In the genomic region with DNA sequence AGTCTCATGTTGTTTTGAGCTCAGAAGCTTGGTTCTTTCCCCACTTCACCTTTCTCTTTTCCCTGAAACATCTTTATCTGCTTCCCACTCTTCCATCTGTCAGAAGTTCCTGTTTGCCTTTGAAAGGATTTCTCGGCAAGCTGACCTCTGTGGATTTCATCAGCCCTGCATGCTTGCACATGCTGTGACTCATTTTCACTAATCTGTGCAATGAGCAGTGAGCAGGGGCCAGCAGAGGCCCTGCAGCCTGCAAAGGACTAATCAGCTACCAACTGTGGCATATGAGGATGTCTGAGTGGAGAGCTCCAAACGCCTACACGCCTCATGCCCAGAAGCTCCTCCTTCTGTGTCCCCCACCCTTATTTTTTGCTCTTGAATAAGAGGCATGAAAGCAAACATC, we compare ENCODE assay signal across 10 cellular contexts.
DNase-seq lines count a peak whose midpoint lies in the region; ATAC-seq, FAIRE-seq and TF ChIP-seq lines count a peak whose summit lies in the region.
"Had no signal": no experiment of that assay in that cellular context is flagged by ENCODE, and none has a peak within 500 bp of the region (broad histone marks: within the 10 kb centered on the region; RNA-seq: fewer than 3 reads in every experiment).

No MANE protein-coding gene starts in this region.

- H3K79me2 ChIP-seq in ACC112 (ENCODE audit: control insufficient read depth, insufficient read depth, low read length, unreplicated experiment) = no peaks in the 10 kb centered on the region

- H3K4me1 ChIP-seq in ACC112 (ENCODE audit: control insufficient read depth, insufficient read depth, low read length, unreplicated experiment) = peaks cover 11% of the 10 kb centered on the region
- H3K4me1 ChIP-seq: right lobe of liver had no signal

- no peak for FAIRE-seq in GM12891 (lab: Jason Lieb, UNC)

- no peak for TF ChIP-seq POLR2A in GM12891 (IDR thresholded peaks at IDR 0.05; ENCODE audit: low read depth, low read length)

- no peak for TF ChIP-seq CTCF in brain microvascular endothelial cell (IDR thresholded peaks at IDR 0.05; ENCODE audit: low read depth, low read length, missing control alignments)

- H3K27ac ChIP-seq in ACC112 (ENCODE audit: low read depth, low read length) (peak overlapping the region; percentile 37; the same call in 1 of the 2 replicates), brain microvascular endothelial cell (peak overlapping the region; percentile 63)
- H3K27ac ChIP-seq: right lobe of liver, tibial artery had no signal

- DNase-seq in M059J (ENCODE audit: low read depth) (peak; percentile 57), brain microvascular endothelial cell (peak; percentile 94), inferior parietal cortex (ENCODE audit: extremely low spot score) (peak; percentile 42), GM12891 (ENCODE audit: insufficient read length, low spot score) (no peak), KBM-7 (no peak)
- no peak for DNase-seq in activated T-cell treated with anti-CD3 and anti-CD28 coated beads, Interleukin-2, amount 50 U/mL, for 48 hours
- DNase-seq: right lobe of liver had no signal

- no peak overlapping the region for H2AFZ ChIP-seq in ACC112 (ENCODE audit: low read length, unreplicated experiment)

- peak overlapping the region; percentile 47; the same call in 1 of the 2 replicates for H3K4me3 ChIP-seq in ACC112 (ENCODE audit: low read depth, low read length)
- H3K4me3 ChIP-seq in brain microvascular endothelial cell (ENCODE audit: low read depth, low read length) = no peak overlapping the region
- H3K4me3 ChIP-seq: right lobe of liver, tibial artery had no signal

- in situ Hi-C loops in brain microvascular endothelial cell (cut with HindIII; ENCODE audit: low pct_ligation_motif_present, low sequenced_read_pairs) = no loop called here
- in situ Hi-C loops in KBM-7 (cut with MboI; ENCODE audit: low pct_unique_long_range_greater_than_20kb, low sequenced_read_pairs) = no loop called here

- peaks cover 5% of the 10 kb centered on the region; the same call in 1 of the 2 replicates for H3K27me3 ChIP-seq in ACC112 (ENCODE audit: insufficient read depth, low read length)
- no peaks in the 10 kb centered on the region for H3K27me3 ChIP-seq in brain microvascular endothelial cell (replicated peaks)
- H3K27me3 ChIP-seq: right lobe of liver, tibial artery had no signal

- no peak for ATAC-seq in GM18519 (IDR thresholded peaks at IDR 0.05; ENCODE audit: low FRiP score, unreplicated experiment)

- H3K36me3 ChIP-seq in ACC112 (ENCODE audit: insufficient read depth, low read length) (no peaks in the 10 kb centered on the region), brain microvascular endothelial cell (replicated peaks) (no peaks in the 10 kb centered on the region)
- H3K36me3 ChIP-seq: right lobe of liver, tibial artery had no signal

TF ChIP-seq in GM12891, 5 proteins besides CTCF, POLR2A, EP300 and RAD21:
- TF ChIP-seq PAX5 (IDR thresholded peaks at IDR 0.05; ENCODE audit: insufficient read depth, low read length, severe bottlenecking) (no peak), TAF1 (IDR thresholded peaks at IDR 0.05; ENCODE audit: low read depth, low read length) (no peak), POU2F2 (IDR thresholded peaks at IDR 0.05; ENCODE audit: low read depth, low read length) (no peak), SPI1 (IDR thresholded peaks at IDR 0.05; ENCODE audit: low read depth, low read length) (no peak), POLR2AphosphoS5 (IDR thresholded peaks at IDR 0.05; ENCODE audit: low read depth, low read length) (no peak)

Comparison
In these comparisons a context has a peak if more than half of its experiments do, and no peak if none do; other contexts are left out.
1. DNase-seq: peak in M059J (single experiment), brain microvascular endothelial cell (single experiment) and inferior parietal cortex (single experiment); none in GM12891 (single experiment), activated T-cell treated with anti-CD3 and anti-CD28 coated beads, Interleukin-2, amount 50 U/mL, for 48 hours (0 of 2) and KBM-7 (single experiment).